1 cellular context compared by ENCODE assay signal in genomic region chr11:17221968-17222367, GRCh38.
TF ChIP-seq lines count a peak whose summit lies in the region.

No MANE protein-coding gene starts in this region.

TF ChIP-seq in K562, 482 proteins besides CTCF, POLR2A, EP300 and RAD21 (continued from another document):
- TF ChIP-seq MGA (IDR thresholded peaks at IDR 0.05) = no peak
- peak; percentile 76 for TF ChIP-seq ZBTB40 (IDR thresholded peaks at IDR 0.05)
- no peak for TF ChIP-seq ZBTB40 (CRISPR knock-in tag; IDR thresholded peaks at IDR 0.05)
- no peak for TF ChIP-seq FOXM1 (IDR thresholded peaks at IDR 0.05; ENCODE audit: low read depth)
- TF ChIP-seq FOXM1 (CRISPR knock-in tag; IDR thresholded peaks at IDR 0.05; ENCODE audit: low read depth) = no peak
- no peak for TF ChIP-seq NFE2 (IDR thresholded peaks at IDR 0.05; ENCODE audit: low read depth)
- TF ChIP-seq ARID1B (IDR thresholded peaks at IDR 0.05) = no peak
- no peak for TF ChIP-seq PURB (CRISPR knock-in tag; IDR thresholded peaks at IDR 0.05; ENCODE audit: low read depth)
- TF ChIP-seq HMBOX1 (IDR thresholded peaks at IDR 0.05) = peak; percentile 53; the same call in 1 of the 2 replicates
- TF ChIP-seq ZNF384 (IDR thresholded peaks at IDR 0.05; ENCODE audit: low read depth, low read length) = no peak
- TF ChIP-seq ZFP30 (CRISPR knock-in tag; IDR thresholded peaks at IDR 0.05; ENCODE audit: borderline replicate concordance) = no peak
- no peak for TF ChIP-seq ARID3A (IDR thresholded peaks at IDR 0.05; ENCODE audit: borderline replicate concordance, low read depth, low read length)
- TF ChIP-seq ATF7 (IDR thresholded peaks at IDR 0.05) = no peak
